1 cellular context compared by ENCODE assay signal in the genomic region with DNA sequence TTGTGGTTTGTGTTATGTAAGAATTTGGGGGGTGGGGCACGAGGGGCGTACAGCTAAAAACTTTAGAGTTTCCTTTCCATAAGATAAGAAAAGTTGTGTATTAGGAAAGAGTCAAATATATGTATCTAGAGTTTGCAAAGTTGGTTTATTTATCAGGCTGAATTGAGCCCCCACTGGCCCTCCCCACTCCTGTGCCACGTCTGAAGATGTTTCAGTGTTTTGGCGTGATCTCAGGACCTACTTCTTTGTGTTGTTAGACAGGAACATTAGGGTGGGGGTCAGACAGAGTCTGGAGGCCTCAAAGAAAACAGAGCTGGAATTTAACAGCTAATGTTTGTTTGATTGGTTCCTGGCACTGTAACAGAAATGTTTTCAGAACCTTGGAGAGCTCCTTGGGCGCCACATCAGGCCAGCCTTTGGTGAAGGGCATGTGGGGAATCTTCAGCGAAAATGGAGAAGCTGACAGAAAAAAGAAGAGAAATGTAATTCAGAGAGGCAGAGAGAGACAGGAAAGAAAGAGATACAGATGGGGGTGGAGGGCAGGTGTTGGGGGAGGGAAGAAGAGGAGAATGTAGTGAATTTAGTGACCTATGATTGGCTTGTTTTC.
TF ChIP-seq lines count a peak whose summit lies in the region.

No MANE protein-coding gene starts in this region.

TF ChIP-seq in SK-N-SH, 30 proteins besides CTCF, POLR2A, EP300 and RAD21 (continued from another document):
- TF ChIP-seq, protein P1, sequence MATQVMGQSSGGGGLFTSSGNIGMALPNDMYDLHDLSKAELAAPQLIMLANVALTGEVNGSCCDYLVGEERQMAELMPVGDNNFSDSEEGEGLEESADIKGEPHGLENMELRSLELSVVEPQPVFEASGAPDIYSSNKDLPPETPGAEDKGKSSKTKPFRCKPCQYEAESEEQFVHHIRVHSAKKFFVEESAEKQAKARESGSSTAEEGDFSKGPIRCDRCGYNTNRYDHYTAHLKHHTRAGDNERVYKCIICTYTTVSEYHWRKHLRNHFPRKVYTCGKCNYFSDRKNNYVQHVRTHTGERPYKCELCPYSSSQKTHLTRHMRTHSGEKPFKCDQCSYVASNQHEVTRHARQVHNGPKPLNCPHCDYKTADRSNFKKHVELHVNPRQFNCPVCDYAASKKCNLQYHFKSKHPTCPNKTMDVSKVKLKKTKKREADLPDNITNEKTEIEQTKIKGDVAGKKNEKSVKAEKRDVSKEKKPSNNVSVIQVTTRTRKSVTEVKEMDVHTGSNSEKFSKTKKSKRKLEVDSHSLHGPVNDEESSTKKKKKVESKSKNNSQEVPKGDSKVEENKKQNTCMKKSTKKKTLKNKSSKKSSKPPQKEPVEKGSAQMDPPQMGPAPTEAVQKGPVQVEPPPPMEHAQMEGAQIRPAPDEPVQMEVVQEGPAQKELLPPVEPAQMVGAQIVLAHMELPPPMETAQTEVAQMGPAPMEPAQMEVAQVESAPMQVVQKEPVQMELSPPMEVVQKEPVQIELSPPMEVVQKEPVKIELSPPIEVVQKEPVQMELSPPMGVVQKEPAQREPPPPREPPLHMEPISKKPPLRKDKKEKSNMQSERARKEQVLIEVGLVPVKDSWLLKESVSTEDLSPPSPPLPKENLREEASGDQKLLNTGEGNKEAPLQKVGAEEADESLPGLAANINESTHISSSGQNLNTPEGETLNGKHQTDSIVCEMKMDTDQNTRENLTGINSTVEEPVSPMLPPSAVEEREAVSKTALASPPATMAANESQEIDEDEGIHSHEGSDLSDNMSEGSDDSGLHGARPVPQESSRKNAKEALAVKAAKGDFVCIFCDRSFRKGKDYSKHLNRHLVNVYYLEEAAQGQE (IDR thresholded peaks at IDR 0.05; ENCODE audit: low read depth, low read length), result peak; percentile 90
- TF ChIP-seq TCF12 (IDR thresholded peaks at IDR 0.05), result no peak
